Comparison of ENCODE assay signal across 20 cellular contexts in the genomic region with DNA sequence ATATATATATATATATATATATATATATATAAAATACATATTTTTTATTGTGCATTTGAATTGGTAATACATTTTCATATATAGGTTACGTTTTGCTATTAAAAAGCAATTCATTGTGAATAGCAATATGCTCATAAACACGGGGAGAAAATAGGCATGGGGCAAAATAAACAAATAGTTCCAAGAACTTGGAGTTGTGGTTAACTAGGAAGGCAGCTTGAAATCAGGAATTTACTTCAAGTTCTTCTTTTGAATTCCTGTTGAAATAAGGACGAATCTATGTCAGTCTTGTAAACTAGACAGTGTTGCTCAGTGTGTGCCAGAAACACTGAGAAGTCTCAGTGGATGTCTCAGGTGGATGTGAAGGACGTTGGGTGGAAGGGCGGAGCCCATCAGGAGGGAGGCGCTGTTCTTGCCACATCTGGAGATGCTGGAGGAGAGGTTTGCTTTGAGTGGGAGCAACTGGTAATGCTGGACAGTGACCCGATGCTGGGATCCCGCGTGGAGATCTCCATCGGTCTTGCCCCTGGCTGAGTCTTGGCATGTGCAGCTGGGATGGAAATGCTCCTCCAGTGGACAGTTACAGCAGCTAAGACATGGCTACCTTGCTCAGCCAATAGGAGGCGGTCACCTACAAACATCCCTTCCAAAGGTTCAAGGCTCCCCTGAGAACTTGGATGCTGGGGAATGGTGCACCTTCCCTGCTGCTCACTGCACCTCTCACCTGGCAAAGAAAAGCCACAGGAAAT. TPM values are rescaled to one million over a fixed set of nuclear protein-coding genes. Genes with fewer than 3 reads are reported as not detected.
DNase-seq lines count a peak whose midpoint lies in the region; ATAC-seq, FAIRE-seq and TF ChIP-seq lines count a peak whose summit lies in the region.
"Had no signal": no experiment of that assay in that cellular context is flagged by ENCODE, and none has a peak within 500 bp of the region (broad histone marks: within the 10 kb centered on the region; RNA-seq: fewer than 3 reads in every experiment).

No MANE protein-coding gene starts in this region.

- H4K5ac ChIP-seq in H1 (ENCODE audit: insufficient read length, low read depth, low read length), result no peak overlapping the region

- H3K4ac ChIP-seq in H1 (replicated peaks; ENCODE audit: insufficient read length, low read depth, low read length), result no peak overlapping the region

- H4K20me1 ChIP-seq in OCI-LY3 (ENCODE audit: insufficient read depth, low read length) (no peaks in the 10 kb centered on the region), H1 (replicated peaks in 1 of 2; ENCODE audit: control insufficient read depth in 1 of 2, insufficient read depth in 2 of 2, low read length in 2 of 2) (no peaks in the 10 kb centered on the region)

- DNase-seq in Right ventricle myocardium inferior (ENCODE audit: missing footprints) (no peak), heart right ventricle (no peak), H1 (ENCODE audit: low read depth in 1 of 2, low spot score in 2 of 2) (peak in 1 of 2 experiments; percentile 44), NCI-H187 (lab: John Stamatoyannopoulos, UW) (no peak), NCI-H69 (lab: John Stamatoyannopoulos, UW) (no peak), NCI-H2196 (lab: John Stamatoyannopoulos, UW; ENCODE audit: unreplicated experiment) (no peak)
- DNase-seq: Caco-2, DMS153, MG63, NCI-H1092 treated with DMSO at 0.1 percent for 48 hours, NCI-H1694, NCI-H2107, NCI-H226, NCI-H524 treated with DMSO at 0.1 percent for 48 hours, OCI-M1, SIG-M5 had no signal

- no peak overlapping the region for H2BK20ac ChIP-seq in H1 (ENCODE audit: low read length)

- H2AK5ac ChIP-seq in H1 (ENCODE audit: low read depth, low read length), result no peak overlapping the region

- H3K4me2 ChIP-seq in OCI-LY3 (ENCODE audit: low read length) (peak overlapping the region; percentile 3; the same call in 1 of the 2 replicates), H1 (ENCODE audit: insufficient read depth in 1 of 2, low read depth in 2 of 2, low read length in 2 of 2) (no peak overlapping the region)
- H3K4me2 ChIP-seq: KMS-11 had no signal

- CTCF ChIA-PET in H1 (lab: Charles Lee; ENCODE audit: partially characterized antibody), result interaction anchor here (0.9 to 6.5 kb wide), 7 partner anchors 14 to 93 kb away, joined by 3 to 46 read pairs (median 5); no protein-coding TSS in a partner anchor

- H3K23me2 ChIP-seq in H1 (ENCODE audit: low read depth, low read length), result no peaks in the 10 kb centered on the region; the same call in 1 of the 2 replicates

- H3K23ac ChIP-seq in H1 (ENCODE audit: insufficient read length), result no peak overlapping the region

- peak in 1 of 2 experiments; percentile 9; a peak in 1 of 4 replicates for TF ChIP-seq RAD21 in H1 (IDR thresholded peaks at IDR 0.05 in 1 of 2, conservative IDR thresholded peaks at IDR 0.05 in 1 of 2; ENCODE audit: low read depth in 2 of 2, low read length in 2 of 2)

- no peaks in the 10 kb centered on the region for H3K79me2 ChIP-seq in OCI-LY3 (ENCODE audit: low read length)
- no peaks in the 10 kb centered on the region for H3K79me2 ChIP-seq in H1 (ENCODE audit: control insufficient read depth in 1 of 2, insufficient read depth in 2 of 2, low read length in 2 of 2)

- no peaks in the 10 kb centered on the region for H3K36me3 ChIP-seq in heart right ventricle
- H3K36me3 ChIP-seq in OCI-LY3 (replicated peaks; ENCODE audit: low read depth, low read length), result no peaks in the 10 kb centered on the region
- H3K36me3 ChIP-seq in H1 (ENCODE audit: control insufficient read depth in 2 of 4, insufficient read depth in 4 of 4, low read length in 3 of 4), result no peaks in the 10 kb centered on the region
- H3K36me3 ChIP-seq: MG63 had no signal

- no peaks in the 10 kb centered on the region for H3K79me1 ChIP-seq in H1 (ENCODE audit: low read depth, low read length)

- H3K4me3 ChIP-seq in heart right ventricle (no peak overlapping the region), OCI-LY3 (ENCODE audit: low read length) (no peak overlapping the region), H1 (ENCODE audit: extremely low read depth in 1 of 4, insufficient read depth in 2 of 4, low read depth in 3 of 4, low read length in 4 of 4) (no peak overlapping the region)
- H3K4me3 ChIP-seq: MG63 had no signal

- no peak for FAIRE-seq in H1 (lab: Jason Lieb, UNC)

- H3K9me3 ChIP-seq in heart right ventricle (peaks cover 0 to 4% (median 0%) of the 10 kb centered on the region in 11 donors), OCI-LY3 (ENCODE audit: insufficient read depth, low read length) (no peaks in the 10 kb centered on the region), H1 (ENCODE audit: insufficient read depth in 2 of 2, low read depth in 1 of 2, low read length in 1 of 2) (no peaks in the 10 kb centered on the region)
- H3K9me3 ChIP-seq: Caco-2, MG63 had no signal

- no peak for TF ChIP-seq EP300 in H1 (IDR thresholded peaks at IDR 0.05; ENCODE audit: borderline replicate concordance in 1 of 2, low read depth in 2 of 2, low read length in 2 of 2)

- no peak overlapping the region for H3K56ac ChIP-seq in H1 (replicated peaks; ENCODE audit: insufficient read length, low read depth, low read length)

- POLR2A ChIA-PET in H1 (lab: Charles Lee; ENCODE audit: partially characterized antibody), result no interaction called here

- 84 to 85% methylated on average over 11 of the region's 11 CpGs for WGBS in heart right ventricle, 2 donors
- WGBS in H1 (ENCODE audit: extremely low coverage in 1 of 2, insufficient coverage in 1 of 2, insufficient read length in 1 of 2, insufficient replicate concordance in 2 of 2, low coverage in 1 of 2, low lambda C conversion rate in 2 of 2, missing lambda C conversion rate in 1 of 2), 2 experiments, result 80% methylated on average over 11 of the region's 11 CpGs; no CpG with 5 or more reads in 1 of the 2 experiments

- intact Hi-C loops in Right ventricle myocardium inferior (cut with DNase I) (no loop called here), heart right ventricle (cut with DNase I) (no loop called here)

- H4K8ac ChIP-seq in H1 (ENCODE audit: extremely low read depth, insufficient read depth, low read length), result no peak overlapping the region

- H4K91ac ChIP-seq in H1 (replicated peaks; ENCODE audit: insufficient read length, low read length), result no peak overlapping the region

- H2AFZ ChIP-seq in OCI-LY3 (ENCODE audit: low read depth, low read length) (no peak overlapping the region), H1 (ENCODE audit: low read length) (no peak overlapping the region)

- H2BK5ac ChIP-seq in H1 (ENCODE audit: low read depth, low read length), result no peak overlapping the region

- H3K27me3 ChIP-seq in heart right ventricle, result peaks cover 0 to 4% (median 0%) of the 10 kb centered on the region in 7 donors
- H3K27me3 ChIP-seq in OCI-LY3 (ENCODE audit: low read depth, low read length), result peaks cover 12% of the 10 kb centered on the region
- no peaks in the 10 kb centered on the region for H3K27me3 ChIP-seq in H1 (replicated peaks in 1 of 4; ENCODE audit: control insufficient read depth in 3 of 4, extremely low read depth in 1 of 4, insufficient read depth in 3 of 4, low read length in 3 of 4)
- H3K27me3 ChIP-seq: MG63 had no signal

- ATAC-seq in Right ventricle myocardium inferior (peak; percentile 10), heart right ventricle (no peak), HG02623 (IDR thresholded peaks at IDR 0.05; ENCODE audit: unreplicated experiment) (no peak)

- peaks cover 0 to 6% (median 0%) of the 10 kb centered on the region in 9 donors for H3K4me1 ChIP-seq in heart right ventricle
- peaks cover 4% of the 10 kb centered on the region for H3K4me1 ChIP-seq in OCI-LY3 (ENCODE audit: low read length)
- H3K4me1 ChIP-seq in H1 (replicated peaks in 1 of 4; ENCODE audit: control insufficient read depth in 3 of 4, insufficient read depth in 4 of 4, low read length in 3 of 4), result no peaks in the 10 kb centered on the region
- H3K4me1 ChIP-seq: Caco-2 had no signal

- H2BK15ac ChIP-seq in H1 (ENCODE audit: low read length), result no peak overlapping the region

- no peak overlapping the region for H3K9ac ChIP-seq in OCI-LY3 (ENCODE audit: low read length)
- no peak overlapping the region for H3K9ac ChIP-seq in H1 (replicated peaks in 1 of 4; ENCODE audit: extremely low read depth in 1 of 4, low read depth in 3 of 4, low read length in 3 of 4)
- H3K9ac ChIP-seq: KMS-11 had no signal

- H2BK12ac ChIP-seq in H1 (ENCODE audit: low read depth, low read length), result no peak overlapping the region

- TF ChIP-seq CTCF in heart right ventricle (IDR thresholded peaks at IDR 0.05), result no peak
- TF ChIP-seq CTCF in OCI-LY3 (IDR thresholded peaks at IDR 0.05; ENCODE audit: low read depth, low read length), result peak; percentile 9; the same call in 1 of the 2 replicates
- TF ChIP-seq CTCF in H1 (IDR thresholded peaks at IDR 0.05; ENCODE audit: control extremely low read depth in 1 of 3, insufficient read depth in 1 of 3, low read depth in 1 of 3, low read length in 3 of 3), result peak; percentile 24 to 73 (median 48)

- H2BK120ac ChIP-seq in H1 (replicated peaks; ENCODE audit: low read depth, low read length), result no peak overlapping the region

- H3K18ac ChIP-seq in H1 (ENCODE audit: extremely low read depth, low read length), result no peak overlapping the region

- no peak overlapping the region for H3K27ac ChIP-seq in heart right ventricle
- no peak overlapping the region for H3K27ac ChIP-seq in OCI-LY3 (ENCODE audit: low read length)
- H3K27ac ChIP-seq in H1 (ENCODE audit: low read depth, low read length), result no peak overlapping the region
- H3K27ac ChIP-seq: 22Rv1, KMS-11 had no signal

- no peak overlapping the region for H3K14ac ChIP-seq in H1 (ENCODE audit: insufficient read length)

- no peak for TF ChIP-seq POLR2A in H1 (IDR thresholded peaks at IDR 0.05; ENCODE audit: control extremely low read depth in 1 of 2, low read depth in 2 of 2, low read length in 2 of 2)

TF ChIP-seq in H1, 55 proteins besides CTCF, POLR2A, EP300 and RAD21 (continues in another document):
- TF ChIP-seq SIN3A (conservative IDR thresholded peaks at IDR 0.05 in 1 of 2, IDR thresholded peaks at IDR 0.05 in 1 of 2; ENCODE audit: low read depth in 1 of 2, low read length in 2 of 2) (no peak), SP2 (IDR thresholded peaks at IDR 0.05; ENCODE audit: low read length) (no peak), KDM4A (IDR thresholded peaks at IDR 0.05; ENCODE audit: low read depth, low read length, severe bottlenecking) (no peak), NRF1 (IDR thresholded peaks at IDR 0.05; ENCODE audit: low read depth, low read length) (no peak)

RNA-seq across cellular contexts. Expression of a gene that starts 2.5 kb away (rescaled TPM):
- 3.7 TPM for total RNA-seq in Right ventricle myocardium inferior
- total RNA-seq in heart right ventricle, result 10 to 100 TPM in 1 of 10 donors, 1 to 10 TPM in 9; 3.3 to 13.1 (median 4.1) TPM
- 1 to 10 TPM; 4.3 to 4.9 TPM for polyA plus RNA-seq in heart right ventricle
- total RNA-seq in H1 (2021; fragmentation: NEBNext Ultra II Directional; extraction: Animal tissue kit (Norgen Biotek cat#: 25700)), result 0.09 and 0.46 TPM in 2 replicates
- polyA plus RNA-seq in H1 (2011; rRNA removed), result 0.03 and 0.16 TPM in 2 replicates
- polyA plus RNA-seq in H1 (2011; cell fraction: cytosol; rRNA removed), result 0.14 TPM
- polyA plus RNA-seq in H1 (2011; cell fraction: nucleus; rRNA removed), result 0.57 TPM
- polyA plus RNA-seq in H1 (2012, experiment 1 of 2), result 0.03 to 0.28 TPM (median 0.20 TPM) in 4 replicates
- polyA plus RNA-seq in H1 (2012, experiment 2 of 2), result 0.03 TPM
- 0.02 TPM for polyA plus RNA-seq in H1 (2013, experiment 1 of 2)
- not detected for polyA plus RNA-seq in H1 (2013, experiment 2 of 2)
- 0.41 TPM in 1 of 2 replicates, not detected in the other for polyA minus RNA-seq in H1 (2011; rRNA and poly(A)+ RNA removed)
- not detected for polyA minus RNA-seq in H1 (2011; cell fraction: cytosol; rRNA and poly(A)+ RNA removed)
- 0.20 TPM for polyA minus RNA-seq in H1 (2011; cell fraction: nucleus; rRNA and poly(A)+ RNA removed)
- total RNA-seq: Caco-2 had no signal

Comparison
In these comparisons a context has a peak if more than half of its experiments do, and no peak if none do; other contexts are left out.
1. CTCF ChIP-seq: peak in OCI-LY3 (single experiment) and H1 (3 of 3); none in heart right ventricle (0 of 9).